ENCODE assay signal across 18 cellular contexts in genomic region chr4:100977746-100978397, GRCh38.
A peak's percentile ranks its signal among the peaks of the same experiment; 100 is the strongest.
DNase-seq lines count a peak whose midpoint lies in the region; ATAC-seq and TF ChIP-seq lines count a peak whose summit lies in the region.
"Had no signal": no experiment of that assay in that cellular context is flagged by ENCODE, and none has a peak within 500 bp of the region (broad histone marks: within the 10 kb centered on the region; RNA-seq: fewer than 3 reads in every experiment).

No MANE protein-coding gene starts in this region.

- ATAC-seq in left ventricle myocardium superior = peak; percentile 92
- ATAC-seq: activated T-helper 17 cell treated with anti-CD3 and anti-CD28 coated beads, Interleukin-2, amount 50 U/mL, for 72 hours had no signal

- DNase-seq in AG09309 (ENCODE audit: low read depth) = peak; percentile 43
- DNase-seq in LNCaP clone FGC (ENCODE audit: low read depth) = peak; percentile 50
- peak; percentile 77 for DNase-seq in astrocyte of the hippocampus (ENCODE audit: low read depth, low spot score)
- no peak for DNase-seq in left ventricle myocardium superior
- DNase-seq in activated CD4-positive, alpha-beta T cell treated with anti-CD3 and anti-CD28 coated beads, Interleukin-2, amount 50 U/mL, for 48 hours = no peak
- DNase-seq in SHP77 (lab: John Stamatoyannopoulos, UW) = no peak
- DNase-seq in stimulated activated CD4-positive, alpha-beta T cell treated with anti-CD3 and anti-CD28 coated beads, Interleukin-15, amount 100 ng/mL, for 24 hours = no peak
- no peak for DNase-seq in NCI-H1092 treated with DMSO at 0.1 percent for 48 hours (lab: John Stamatoyannopoulos, UW)
- DNase-seq: activated CD4-positive, alpha-beta T cell treated with anti-CD3 and anti-CD28 coated beads, Interleukin-2, amount 50 U/mL, for 4 hours; brain microvascular endothelial cell; effector memory CD4-positive, alpha-beta T cell; foreskin melanocyte; H7; mesenchymal stem cell; NCI-H774; occipital lobe; stimulated activated CD4-positive, alpha-beta T cell treated with anti-CD3 and anti-CD28 coated beads, Interleukin-12 subunit alpha, Interleukin-12 subunit beta, amount 100 ng/mL, for 4 hours had no signal

- no peak overlapping the region for H3K4me3 ChIP-seq in AG09309 (ENCODE audit: control insufficient read depth, low read depth, low read length)
- H3K4me3 ChIP-seq in LNCaP clone FGC (ENCODE audit: low read depth, low read length) = no peak overlapping the region

- no peak for TF ChIP-seq CTCF in AG09309 (IDR thresholded peaks at IDR 0.05; ENCODE audit: control insufficient read depth, insufficient read depth, low read depth, low read length, missing control alignments)
- TF ChIP-seq CTCF in LNCaP clone FGC (IDR thresholded peaks at IDR 0.05; ENCODE audit: control insufficient read depth, extremely low read depth, insufficient read depth) = no peak

- intact Hi-C loops in left ventricle myocardium superior (cut with micrococcal nuclease) = no loop called here

Comparison
In these comparisons a context has a peak if more than half of its experiments do, and no peak if none do; other contexts are left out.
1. DNase-seq: peak in AG09309 (single experiment), LNCaP clone FGC (single experiment) and astrocyte of the hippocampus (single experiment); none in left ventricle myocardium superior (single experiment), activated CD4-positive, alpha-beta T cell treated with anti-CD3 and anti-CD28 coated beads, Interleukin-2, amount 50 U/mL, for 48 hours (0 of 2), SHP77 (0 of 2), stimulated activated CD4-positive, alpha-beta T cell treated with anti-CD3 and anti-CD28 coated beads, Interleukin-15, amount 100 ng/mL, for 24 hours (single experiment) and NCI-H1092 treated with DMSO at 0.1 percent for 48 hours (single experiment).